ENCODE assay signal across 8 cellular contexts in the genomic region with DNA sequence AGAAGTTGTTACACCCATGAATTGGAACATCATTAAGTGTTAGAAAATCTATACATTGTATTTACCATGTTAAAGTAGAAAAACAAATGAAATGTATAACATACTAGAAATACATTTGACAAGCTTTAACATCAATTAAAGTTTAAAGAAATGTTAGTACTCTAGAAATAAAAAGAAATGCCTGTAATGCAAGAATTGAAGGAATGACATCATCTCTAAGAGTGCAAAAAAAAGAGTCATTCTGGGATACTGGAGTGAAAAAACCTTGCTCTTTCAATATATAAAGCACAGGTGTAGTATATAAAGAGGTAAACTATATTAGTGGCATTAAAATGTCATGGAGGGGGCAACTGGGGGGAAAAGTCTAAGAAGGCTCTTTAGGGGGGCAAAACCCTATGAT.
"Had no signal": no experiment of that assay in that cellular context is flagged by ENCODE, and none has a peak within 500 bp of the region (broad histone marks: within the 10 kb centered on the region; RNA-seq: fewer than 3 reads in every experiment).

No MANE protein-coding gene starts in this region.

- ATAC-seq: K562 had no signal

- H3K27me3 Mint-ChIP-seq: IgD-negative memory B cell had no signal

- H3K27ac ChIP-seq: HL-60, KMS-11 had no signal

- H3K27ac Mint-ChIP-seq: IgD-negative memory B cell had no signal

- FAIRE-seq: HTR-8/SVneo, K562 had no signal

- H3K9ac ChIP-seq: KMS-11 had no signal

- H3K4me2 ChIP-seq: KMS-11 had no signal

- H3K4me3 ChIP-seq: K562 had no signal

- H3K4me3 Mint-ChIP-seq: IgD-negative memory B cell had no signal

- DNase-seq: IMR-90, KBM-7, KG1 had no signal
